Comparison of ENCODE assay signal across 10 cellular contexts in genomic region chr6:340991-341827, GRCh38. TPM values are rescaled to one million over a fixed set of nuclear protein-coding genes. Genes with fewer than 3 reads are reported as not detected.
A peak's percentile ranks its signal among the peaks of the same experiment; 100 is the strongest.
DNase-seq lines count a peak whose midpoint lies in the region; ATAC-seq and TF ChIP-seq lines count a peak whose summit lies in the region.
"Had no signal": no experiment of that assay in that cellular context is flagged by ENCODE, and none has a peak within 500 bp of the region (broad histone marks: within the 10 kb centered on the region; RNA-seq: fewer than 3 reads in every experiment).

No MANE protein-coding gene starts in this region.

- TF ChIP-seq CTCF in activated B cell treated with CpG ODN at 0.5 μM for 24 hours (IDR thresholded peaks at IDR 0.05) (no peak), progenitor cell of endocrine pancreas (IDR thresholded peaks at IDR 0.05; ENCODE audit: unreplicated experiment) (no peak)

- ATAC-seq in GM18511 (IDR thresholded peaks at IDR 0.05; ENCODE audit: unreplicated experiment): peak; percentile 44
- peak; percentile 25 for ATAC-seq in HG02588 (IDR thresholded peaks at IDR 0.05; ENCODE audit: unreplicated experiment)
- peak; percentile 63 for ATAC-seq in activated B cell treated with CpG ODN at 0.5 μM for 24 hours (ENCODE audit: low read depth)
- ATAC-seq in naive thymus-derived CD8-positive, alpha-beta T cell: no peak

- H3K9me3 Mint-ChIP-seq in activated B cell treated with CpG ODN at 0.5 μM for 24 hours (no peaks in the 10 kb centered on the region), progenitor cell of endocrine pancreas (ENCODE audit: low read depth) (peaks cover 6% of the 10 kb centered on the region)
- H3K9me3 Mint-ChIP-seq in naive thymus-derived CD8-positive, alpha-beta T cell: peaks cover 0 to 3% (median 0%) of the 10 kb centered on the region in 9 donors

- H3K4me3 Mint-ChIP-seq in activated B cell treated with CpG ODN at 0.5 μM for 24 hours (peak overlapping the region; percentile 66), progenitor cell of endocrine pancreas (ENCODE audit: low read depth) (no peak overlapping the region)
- H3K4me3 Mint-ChIP-seq in naive thymus-derived CD8-positive, alpha-beta T cell: peak overlapping the region in 7 of 10 donors; percentile 0 to 75 (median 30)

- intact Hi-C loops in activated B cell treated with CpG ODN at 0.5 μM for 24 hours (cut with micrococcal nuclease): loop anchor here (1.0 kb wide), 2 partner anchors 10 to 15 kb away; no protein-coding TSS in a partner anchor

- H3K27me3 Mint-ChIP-seq in activated B cell treated with CpG ODN at 0.5 μM for 24 hours (no peaks in the 10 kb centered on the region), progenitor cell of endocrine pancreas (no peaks in the 10 kb centered on the region)
- no peaks in the 10 kb centered on the region for H3K27me3 Mint-ChIP-seq in naive thymus-derived CD8-positive, alpha-beta T cell

- DNase-seq in activated B cell treated with CpG ODN at 0.5 μM for 24 hours: no peak
- no peak for DNase-seq in naive thymus-derived CD8-positive, alpha-beta T cell
- no peak for DNase-seq in progenitor cell of endocrine pancreas (ENCODE audit: low spot score, unreplicated experiment)
- no peak for DNase-seq in stimulated activated CD4-positive, alpha-beta T cell treated with anti-CD3 and anti-CD28 coated beads, Interleukin-4, amount 100 ng/mL, for 1 hour
- DNase-seq in midbrain (lab: John Stamatoyannopoulos, UW): no peak
- no peak for DNase-seq in NCI-H1436 (lab: John Stamatoyannopoulos, UW)
- DNase-seq: activated CD4-positive, alpha-beta T cell treated with anti-CD3 and anti-CD28 coated beads for 48 hours; DND-41 had no signal

- POLR2A ChIA-PET in activated B cell treated with CpG ODN at 0.5 μM for 24 hours (lab: Charles Lee): interaction anchor here (0.6 to 7.2 kb wide), 16 partner anchors 9 to 126 kb away, joined by 3 to 60 read pairs (median 4); partner anchors contain the start of genes DUSP22 and IRF4
- POLR2A ChIA-PET in naive thymus-derived CD8-positive, alpha-beta T cell (lab: Charles Lee): no interaction called here

- H3K27ac Mint-ChIP-seq in activated B cell treated with CpG ODN at 0.5 μM for 24 hours: peak overlapping the region; percentile 79
- peak overlapping the region in 6 of 10 donors; percentile 2 to 83 (median 63) for H3K27ac Mint-ChIP-seq in naive thymus-derived CD8-positive, alpha-beta T cell
- H3K27ac Mint-ChIP-seq in progenitor cell of endocrine pancreas: no peak overlapping the region

- H3K36me3 Mint-ChIP-seq in activated B cell treated with CpG ODN at 0.5 μM for 24 hours (ENCODE audit: low read depth): peaks cover 38% of the 10 kb centered on the region
- peaks cover 0 to 20% (median 6%) of the 10 kb centered on the region in 3 donors for H3K36me3 Mint-ChIP-seq in naive thymus-derived CD8-positive, alpha-beta T cell
- H3K36me3 Mint-ChIP-seq in progenitor cell of endocrine pancreas (ENCODE audit: insufficient read depth): peaks cover 7% of the 10 kb centered on the region

- H3K4me1 Mint-ChIP-seq in activated B cell treated with CpG ODN at 0.5 μM for 24 hours (peaks cover 86% of the 10 kb centered on the region), progenitor cell of endocrine pancreas (ENCODE audit: low read depth) (no peaks in the 10 kb centered on the region)
- peaks cover 42 to 72% (median 70%) of the 10 kb centered on the region in 4 donors for H3K4me1 Mint-ChIP-seq in naive thymus-derived CD8-positive, alpha-beta T cell

- CTCF ChIA-PET in activated B cell treated with CpG ODN at 0.5 μM for 24 hours (lab: Charles Lee): interaction anchor here (1.1 to 1.9 kb wide), 2 partner anchors 15 to 48 kb away, joined by 3 to 5 read pairs; no protein-coding TSS in a partner anchor

RNA-seq across cellular contexts. Expression of gene DUSP22, which starts 48.9 kb away (rescaled TPM):
- total RNA-seq in activated B cell treated with CpG ODN at 0.5 μM for 24 hours: 137 and 153 TPM in 2 replicates
- 10 to 100 TPM; 40.5 to 46.0 TPM for total RNA-seq in naive thymus-derived CD8-positive, alpha-beta T cell
- 10 to 100 TPM; 40.1 to 45.8 (median 43.0) TPM for polyA plus RNA-seq in naive thymus-derived CD8-positive, alpha-beta T cell
- total RNA-seq in progenitor cell of endocrine pancreas: 39.0 and 40.4 TPM in 2 replicates

RNA-seq across cellular contexts. Expression of gene IRF4, which starts 50.3 kb away (rescaled TPM):
- total RNA-seq in activated B cell treated with CpG ODN at 0.5 μM for 24 hours: 417 and 426 TPM in 2 replicates
- 10 to 100 TPM in 1 of 2 experiments, 1 to 10 TPM in 1; 7.4 to 10.4 TPM for total RNA-seq in naive thymus-derived CD8-positive, alpha-beta T cell
- polyA plus RNA-seq in naive thymus-derived CD8-positive, alpha-beta T cell: under 1 TPM; 0.44 to 0.97 (median 0.94) TPM
- total RNA-seq in progenitor cell of endocrine pancreas: 0.04 TPM in 1 of 2 replicates, not detected in the other

Comparison
In these comparisons a context has a peak if more than half of its experiments do, and no peak if none do; other contexts are left out.
1. ATAC-seq: peak in GM18511 (single experiment), HG02588 (single experiment) and activated B cell treated with CpG ODN at 0.5 μM for 24 hours (single experiment); none in naive thymus-derived CD8-positive, alpha-beta T cell (0 of 2).
2. RNA of gene IRF4, which starts 50.3 kb away (total RNA-seq): 417 to 426 TPM in activated B cell treated with CpG ODN at 0.5 μM for 24 hours; 7.4 to 10.4 TPM in naive thymus-derived CD8-positive, alpha-beta T cell and 0.04 TPM in progenitor cell of endocrine pancreas; every median in the first group is over 10 times any median in the second.